ENCODE assay signal across 1 cellular context in the genomic region with DNA sequence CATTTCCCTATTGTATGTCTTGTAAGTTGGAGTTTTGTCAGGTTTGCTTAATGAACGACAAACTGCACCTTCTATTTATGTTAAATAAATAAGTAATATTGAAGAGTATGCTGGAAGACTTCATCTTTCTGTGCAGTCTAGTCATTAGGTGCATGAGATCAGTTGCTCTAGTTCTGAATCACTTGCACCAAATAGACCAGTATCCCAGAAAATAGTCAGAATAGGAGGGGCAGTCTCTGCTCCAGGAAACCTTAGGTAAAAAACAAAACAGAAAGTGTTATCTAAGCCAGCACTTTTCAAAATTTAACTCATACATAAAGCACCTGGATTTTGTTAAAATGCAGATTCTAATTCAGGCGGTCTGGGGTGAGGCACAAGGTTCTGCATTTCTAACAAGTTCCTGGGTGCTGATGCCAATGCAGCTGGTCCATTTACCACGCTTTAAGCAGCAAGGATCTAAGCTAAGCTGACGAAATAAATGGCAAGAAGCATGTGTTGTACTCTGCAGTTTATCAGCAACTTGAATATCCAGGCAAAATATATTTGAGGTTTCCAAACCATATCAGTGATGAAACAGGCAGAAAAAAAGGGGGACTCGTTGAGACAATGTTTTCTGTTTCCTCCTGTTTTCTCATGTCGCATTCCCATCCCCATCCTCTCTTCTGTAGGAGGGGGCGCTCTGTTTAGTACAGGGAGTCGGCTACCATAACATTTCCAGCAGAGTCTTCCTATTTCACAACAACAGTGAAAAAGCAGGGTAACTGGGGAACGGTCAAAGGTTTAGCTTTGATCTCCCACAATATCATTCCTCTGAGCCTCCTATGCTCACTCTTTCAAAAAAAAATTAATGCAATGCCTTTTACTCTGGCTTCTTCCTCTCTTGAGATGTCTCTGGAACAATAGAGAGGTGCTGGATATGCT.
TF ChIP-seq lines count a peak whose summit lies in the region.

No MANE protein-coding gene starts in this region.

TF ChIP-seq in GM23338, 12 proteins besides CTCF, POLR2A, EP300 and RAD21:
- TF ChIP-seq, protein P1, sequence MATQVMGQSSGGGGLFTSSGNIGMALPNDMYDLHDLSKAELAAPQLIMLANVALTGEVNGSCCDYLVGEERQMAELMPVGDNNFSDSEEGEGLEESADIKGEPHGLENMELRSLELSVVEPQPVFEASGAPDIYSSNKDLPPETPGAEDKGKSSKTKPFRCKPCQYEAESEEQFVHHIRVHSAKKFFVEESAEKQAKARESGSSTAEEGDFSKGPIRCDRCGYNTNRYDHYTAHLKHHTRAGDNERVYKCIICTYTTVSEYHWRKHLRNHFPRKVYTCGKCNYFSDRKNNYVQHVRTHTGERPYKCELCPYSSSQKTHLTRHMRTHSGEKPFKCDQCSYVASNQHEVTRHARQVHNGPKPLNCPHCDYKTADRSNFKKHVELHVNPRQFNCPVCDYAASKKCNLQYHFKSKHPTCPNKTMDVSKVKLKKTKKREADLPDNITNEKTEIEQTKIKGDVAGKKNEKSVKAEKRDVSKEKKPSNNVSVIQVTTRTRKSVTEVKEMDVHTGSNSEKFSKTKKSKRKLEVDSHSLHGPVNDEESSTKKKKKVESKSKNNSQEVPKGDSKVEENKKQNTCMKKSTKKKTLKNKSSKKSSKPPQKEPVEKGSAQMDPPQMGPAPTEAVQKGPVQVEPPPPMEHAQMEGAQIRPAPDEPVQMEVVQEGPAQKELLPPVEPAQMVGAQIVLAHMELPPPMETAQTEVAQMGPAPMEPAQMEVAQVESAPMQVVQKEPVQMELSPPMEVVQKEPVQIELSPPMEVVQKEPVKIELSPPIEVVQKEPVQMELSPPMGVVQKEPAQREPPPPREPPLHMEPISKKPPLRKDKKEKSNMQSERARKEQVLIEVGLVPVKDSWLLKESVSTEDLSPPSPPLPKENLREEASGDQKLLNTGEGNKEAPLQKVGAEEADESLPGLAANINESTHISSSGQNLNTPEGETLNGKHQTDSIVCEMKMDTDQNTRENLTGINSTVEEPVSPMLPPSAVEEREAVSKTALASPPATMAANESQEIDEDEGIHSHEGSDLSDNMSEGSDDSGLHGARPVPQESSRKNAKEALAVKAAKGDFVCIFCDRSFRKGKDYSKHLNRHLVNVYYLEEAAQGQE (IDR thresholded peaks at IDR 0.05; ENCODE audit: unreplicated experiment) = no peak
